ENCODE assay signal across 1 cellular context in genomic region chr1:199590708-199591107, GRCh38.
TF ChIP-seq lines count a peak whose summit lies in the region.

No MANE protein-coding gene starts in this region.

TF ChIP-seq in GM23338, 12 proteins besides CTCF, POLR2A, EP300 and RAD21 (continued from another document):
- TF ChIP-seq REST (IDR thresholded peaks at IDR 0.05; ENCODE audit: unreplicated experiment), result no peak
- TF ChIP-seq EZH2phosphoT487 (IDR thresholded peaks at IDR 0.05; ENCODE audit: unreplicated experiment), result no peak
- TF ChIP-seq ZNF331 (CRISPR knock-in tag; IDR thresholded peaks at IDR 0.05; ENCODE audit: low read depth), result no peak
- TF ChIP-seq ZNF114 (CRISPR knock-in tag; IDR thresholded peaks at IDR 0.05), result no peak
- TF ChIP-seq EZH2 (IDR thresholded peaks at IDR 0.05; ENCODE audit: low read depth, unreplicated experiment), result no peak
- TF ChIP-seq JUNB (IDR thresholded peaks at IDR 0.05; ENCODE audit: unreplicated experiment), result no peak
- no peak for TF ChIP-seq CREB1 (CRISPR knock-in tag; IDR thresholded peaks at IDR 0.05; ENCODE audit: low read depth)
- no peak for TF ChIP-seq ETS1 (IDR thresholded peaks at IDR 0.05)
- no peak for TF ChIP-seq STAT1 (IDR thresholded peaks at IDR 0.05; ENCODE audit: unreplicated experiment)
TF ChIP-seq in GM23338: peak in this region for 0.
